8 cellular contexts compared by ENCODE assay signal in the genomic region with DNA sequence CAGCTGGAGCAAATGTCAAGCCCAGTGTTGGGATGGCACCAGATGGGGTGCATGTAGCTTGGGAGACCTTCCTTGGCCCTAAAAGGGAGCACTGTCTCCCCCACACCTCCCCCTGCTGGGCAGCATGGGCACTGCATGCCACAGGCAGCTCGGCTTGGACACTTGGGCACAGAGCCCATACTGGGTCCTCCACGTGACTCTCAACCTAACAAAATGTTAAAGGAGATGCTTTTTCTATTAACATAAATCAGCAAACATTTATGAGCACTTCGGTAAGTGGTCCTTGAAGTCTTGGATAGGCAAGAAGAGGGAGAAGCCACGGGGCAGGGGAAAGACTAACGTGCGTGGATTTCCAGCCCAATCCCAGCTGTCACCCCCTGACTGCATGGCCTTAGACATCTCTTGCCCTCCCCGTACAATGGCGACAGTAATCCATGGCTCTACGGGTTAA. TPM values are rescaled to one million over a fixed set of nuclear protein-coding genes. Genes with fewer than 3 reads are reported as not detected.
A peak's percentile ranks its signal among the peaks of the same experiment; 100 is the strongest.
DNase-seq lines count a peak whose midpoint lies in the region; ATAC-seq, FAIRE-seq and TF ChIP-seq lines count a peak whose summit lies in the region.

No MANE protein-coding gene starts in this region.

- H3K79me2 ChIP-seq in GM23338 (replicated peaks; ENCODE audit: insufficient read depth) (no peaks in the 10 kb centered on the region), endothelial cell of umbilical vein (ENCODE audit: control insufficient read depth, insufficient read depth, low read length) (no peaks in the 10 kb centered on the region)

- H3K4me1 Mint-ChIP-seq in GM23338 (peaks cover 14% of the 10 kb centered on the region), natural killer cell (no peaks in the 10 kb centered on the region)

- TF ChIP-seq CTCF in GM23338 (conservative IDR thresholded peaks at IDR 0.05; ENCODE audit: low read depth in 2 of 2) (peak; percentile 88 to 92), endothelial cell of umbilical vein (IDR thresholded peaks at IDR 0.05; ENCODE audit: extremely low read depth in 1 of 2, insufficient read depth in 1 of 2, low read depth in 1 of 2, low read length in 2 of 2) (peak; percentile 96 to 98), natural killer cell (IDR thresholded peaks at IDR 0.05) (peak; percentile 96)

- no peak overlapping the region for H3K9ac ChIP-seq in endothelial cell of umbilical vein (replicated peaks; ENCODE audit: extremely low read depth, insufficient read depth, low read length)

- H3K9me3 Mint-ChIP-seq in GM23338 (peaks cover 3% of the 10 kb centered on the region; the same call in 2 of the 3 replicates), natural killer cell (no peaks in the 10 kb centered on the region)

- no peak for FAIRE-seq in endothelial cell of umbilical vein (lab: Jason Lieb, UNC)

- no peak overlapping the region for H2AFZ ChIP-seq in GM23338
- no peak overlapping the region for H2AFZ ChIP-seq in endothelial cell of umbilical vein (ENCODE audit: low read depth, low read length)

- peaks cover 9% of the 10 kb centered on the region for H3K4me1 ChIP-seq in GM23338 (ENCODE audit: insufficient read depth)
- H3K4me1 ChIP-seq in endothelial cell of umbilical vein (ENCODE audit: control insufficient read depth, extremely low read depth, insufficient read depth, low read length) = peaks cover 2% of the 10 kb centered on the region

- H3K9me1 ChIP-seq in endothelial cell of umbilical vein (replicated peaks; ENCODE audit: control insufficient read depth, extremely low read depth, insufficient read depth, low read length) = no peaks in the 10 kb centered on the region

- CTCF ChIA-PET in endothelial cell of umbilical vein (lab: Charles Lee) = interaction anchor here (0.6 to 3.8 kb wide), 23 partner anchors 9 to 258 kb away, joined by 3 to 69 read pairs (median 6); partner anchors contain the start of genes GFPT2, MAPK9 and RASGEF1C

- H3F3A ChIP-seq in GM23338 (replicated peaks; ENCODE audit: low read depth) = peaks cover 21% of the 10 kb centered on the region

- H3K36me3 Mint-ChIP-seq in GM23338 (ENCODE audit: low read depth) (peaks cover 88% of the 10 kb centered on the region), natural killer cell (no peaks in the 10 kb centered on the region)

- DNase-seq in DMS 273 (lab: John Stamatoyannopoulos, UW; ENCODE audit: unreplicated experiment) = peak; percentile 91
- DNase-seq in GM23338 (ENCODE audit: low spot score) = peak; percentile 73
- DNase-seq in NCI-H2196 (lab: John Stamatoyannopoulos, UW; ENCODE audit: unreplicated experiment) = peak; percentile 67
- DNase-seq in activated CD8-positive, alpha-beta memory T cell treated with anti-CD3 and anti-CD28 coated beads for 48 hours (ENCODE audit: low read depth in 2 of 3, low spot score in 2 of 3) = peak in 2 of 3 experiments; percentile 43 to 74
- peak; percentile 58 for DNase-seq in endothelial cell of umbilical vein (ENCODE audit: low read depth, low spot score)
- peak; percentile 74 for DNase-seq in natural killer cell
- DNase-seq in stimulated activated naive CD4-positive, alpha-beta T cell (lab: John Stamatoyannopoulos, UW) = peak; percentile 17 to 71 (median 68)
- no peak for DNase-seq in NCI-H526 treated with DMSO at 0.1 percent for 48 hours (lab: John Stamatoyannopoulos, UW)

- BruUV-seq in endothelial cell of umbilical vein (replicated peaks; lab: Mats Ljungman, UMichigan) = no TSS peak

- H3K27ac ChIP-seq in GM23338 (ENCODE audit: low read depth) (peak overlapping the region; percentile 96; the same call in 1 of the 2 replicates), endothelial cell of umbilical vein (ENCODE audit: insufficient read depth, low read depth, low read length) (no peak overlapping the region)

- H3K27me3 Mint-ChIP-seq in GM23338 (ENCODE audit: insufficient read depth, low read depth, poor library complexity) = peaks cover 19% of the 10 kb centered on the region
- H3K27me3 Mint-ChIP-seq in natural killer cell (ENCODE audit: low read depth in 2 of 2) = peaks cover 0 to 10% of the 10 kb centered on the region in 2 donors

- ATAC-seq in GM23338 (peak; percentile 61), natural killer cell (peak; percentile 64 to 85 (median 84))

- no peak for TF ChIP-seq POLR2A in endothelial cell of umbilical vein (IDR thresholded peaks at IDR 0.05; ENCODE audit: low read depth, low read length)

- H3K4me3 ChIP-seq in GM23338 (no peak overlapping the region), endothelial cell of umbilical vein (replicated peaks in 1 of 3; ENCODE audit: insufficient read depth in 1 of 3, low read depth in 1 of 3, low read length in 3 of 3) (no peak overlapping the region)

- intact Hi-C loops in endothelial cell of umbilical vein (cut with micrococcal nuclease) (loop anchor here (1.0 kb wide), 3 partner anchors 22 to 188 kb away; no protein-coding TSS in a partner anchor), natural killer cell (cut with micrococcal nuclease) (loop anchor here (1.0 to 10.0 kb wide), 3 partner anchors 22 to 188 kb away; partner anchors contain the start of gene RASGEF1C)

- no peak overlapping the region for H3K4me2 ChIP-seq in GM23338
- H3K4me2 ChIP-seq in endothelial cell of umbilical vein (ENCODE audit: insufficient read depth, low read length) = no peak overlapping the region

- POLR2A ChIA-PET in endothelial cell of umbilical vein (lab: Charles Lee) = interaction anchor here (0.5 kb wide), 1 partner anchor 494 kb away, joined by 3 read pairs; no protein-coding TSS in a partner anchor

- peaks cover 55% of the 10 kb centered on the region for H3K36me3 ChIP-seq in GM23338 (ENCODE audit: insufficient read depth)
- H3K36me3 ChIP-seq in endothelial cell of umbilical vein (ENCODE audit: control insufficient read depth in 2 of 2, extremely low read depth in 1 of 2, insufficient read depth in 2 of 2, low read length in 2 of 2) = no peaks in the 10 kb centered on the region

- H3K9me2 ChIP-seq in GM23338 (ENCODE audit: insufficient read depth) = no peaks in the 10 kb centered on the region

- H3K4me3 Mint-ChIP-seq in GM23338 = 0 out of 3 replicates have a peak overlapping the region, but pooled peaks have one; percentile 17
- H3K4me3 Mint-ChIP-seq in natural killer cell = no peak overlapping the region

- H3K27me3 ChIP-seq in GM23338 (ENCODE audit: insufficient read depth) (no peaks in the 10 kb centered on the region), endothelial cell of umbilical vein (ENCODE audit: control insufficient read depth in 2 of 2, insufficient read depth in 2 of 2, low read length in 2 of 2) (no peaks in the 10 kb centered on the region)

- no peaks in the 10 kb centered on the region for H3K9me3 ChIP-seq in endothelial cell of umbilical vein (replicated peaks; ENCODE audit: control insufficient read depth, insufficient read depth, low read length)

- dilution Hi-C loops in endothelial cell of umbilical vein (cut with MboI; ENCODE audit: extremely low pct_ligation_motif_present, low sequenced_read_pairs) = no loop called here

- H4K20me1 ChIP-seq in GM23338 (replicated peaks; ENCODE audit: insufficient read depth) = no peaks in the 10 kb centered on the region; the same call in 1 of the 2 replicates
- H4K20me1 ChIP-seq in endothelial cell of umbilical vein (replicated peaks; ENCODE audit: control insufficient read depth, extremely low read depth, insufficient read depth, low read length) = no peaks in the 10 kb centered on the region

- H3K27ac Mint-ChIP-seq in GM23338 = peak overlapping the region; percentile 61
- H3K27ac Mint-ChIP-seq in natural killer cell = no peak overlapping the region

TF ChIP-seq in GM23338, 12 proteins besides CTCF, POLR2A, EP300 and RAD21:
- TF ChIP-seq POLR2AphosphoS5 (IDR thresholded peaks at IDR 0.05; ENCODE audit: low read depth) = no peak
TF ChIP-seq in GM23338: peak in this region for 0.

TF ChIP-seq in endothelial cell of umbilical vein, 7 proteins besides CTCF, POLR2A, EP300 and RAD21:
- no peak for TF ChIP-seq GATA2 (IDR thresholded peaks at IDR 0.05; ENCODE audit: insufficient read depth, insufficient read length, low read depth, low read length)
- TF ChIP-seq POLR2AphosphoS5 (IDR thresholded peaks at IDR 0.05; ENCODE audit: insufficient read depth, low read depth, low read length) = no peak
- no peak for TF ChIP-seq FOS (IDR thresholded peaks at IDR 0.05; ENCODE audit: borderline replicate concordance, insufficient read depth, low read length)
- no peak for TF ChIP-seq MYC (IDR thresholded peaks at IDR 0.05; ENCODE audit: low read depth, low read length)
- TF ChIP-seq MAX (IDR thresholded peaks at IDR 0.05; ENCODE audit: insufficient read depth, insufficient read length) = peak; percentile 60

RNA-seq across cellular contexts. Expression of gene MAPK9, which starts 23.9 kb away (rescaled TPM):
- total RNA-seq in GM23338 (2014; rRNA removed; shearing (Covaris generic)) = 27.8 and 37.0 TPM in 2 replicates
- polyA plus RNA-seq in GM23338 (2016; fragmentation: Nextera tagmentation; extraction: Ambion mirVana) = 13.6 and 16.8 TPM in 2 replicates
- total RNA-seq in endothelial cell of umbilical vein = 34.8 and 38.0 TPM in 2 replicates
- 16.3 and 24.6 TPM in 2 replicates for polyA plus RNA-seq in endothelial cell of umbilical vein
- 24.8 and 26.0 TPM in 2 replicates for polyA plus RNA-seq in endothelial cell of umbilical vein (2011; cell fraction: cytosol; rRNA removed)
- 23.6 and 29.6 TPM in 2 replicates for polyA plus RNA-seq in endothelial cell of umbilical vein (2011; cell fraction: nucleus; rRNA removed)
- polyA plus RNA-seq in endothelial cell of umbilical vein (2012) = 24.6 and 26.0 TPM in 2 replicates
- polyA minus RNA-seq in endothelial cell of umbilical vein = 52.6 and 60.9 TPM in 2 replicates
- polyA minus RNA-seq in endothelial cell of umbilical vein (2011; cell fraction: cytosol; rRNA and poly(A)+ RNA removed) = 38.9 TPM
- polyA minus RNA-seq in endothelial cell of umbilical vein (2011; cell fraction: nucleus; rRNA and poly(A)+ RNA removed) = 19.1 and 27.2 TPM in 2 replicates
- 10 to 100 TPM; 34.1 to 48.5 (median 40.4) TPM for total RNA-seq in natural killer cell

RNA-seq across cellular contexts. Expression of gene GFPT2, which starts 37.3 kb away (rescaled TPM):
- 103 and 120 TPM in 2 replicates for total RNA-seq in GM23338 (2014; rRNA removed; shearing (Covaris generic))
- 74.6 and 82.6 TPM in 2 replicates for polyA plus RNA-seq in GM23338 (2016; fragmentation: Nextera tagmentation; extraction: Ambion mirVana)
- total RNA-seq in endothelial cell of umbilical vein = 4.5 and 5.5 TPM in 2 replicates
- 3.2 and 4.3 TPM in 2 replicates for polyA plus RNA-seq in endothelial cell of umbilical vein
- 5.6 and 6.8 TPM in 2 replicates for polyA plus RNA-seq in endothelial cell of umbilical vein (2011; cell fraction: cytosol; rRNA removed)
- polyA plus RNA-seq in endothelial cell of umbilical vein (2011; cell fraction: nucleus; rRNA removed) = 10.1 and 11.1 TPM in 2 replicates
- 6.9 and 7.6 TPM in 2 replicates for polyA plus RNA-seq in endothelial cell of umbilical vein (2012)
- 6.6 and 9.4 TPM in 2 replicates for polyA minus RNA-seq in endothelial cell of umbilical vein
- polyA minus RNA-seq in endothelial cell of umbilical vein (2011; cell fraction: cytosol; rRNA and poly(A)+ RNA removed) = 6.7 TPM
- polyA minus RNA-seq in endothelial cell of umbilical vein (2011; cell fraction: nucleus; rRNA and poly(A)+ RNA removed) = 5.6 and 7.0 TPM in 2 replicates
- total RNA-seq in natural killer cell = under 1 TPM in 2 of 3 donors, not detected in 1; 0.56 to 0.86 TPM

Comparison
In these comparisons a context has a peak if more than half of its experiments do, and no peak if none do; other contexts are left out.
1. RNA of gene GFPT2, which starts 37.3 kb away (total RNA-seq): 103 to 120 TPM in GM23338; 4.5 to 5.5 TPM in endothelial cell of umbilical vein and 0.56 to 0.86 TPM in natural killer cell; every median in the first group is over 10 times any median in the second.
2. Peak in every context shown above with its lines, with median percentiles within 50 percentile points of each other: CTCF ChIP-seq.